In the genomic region with DNA sequence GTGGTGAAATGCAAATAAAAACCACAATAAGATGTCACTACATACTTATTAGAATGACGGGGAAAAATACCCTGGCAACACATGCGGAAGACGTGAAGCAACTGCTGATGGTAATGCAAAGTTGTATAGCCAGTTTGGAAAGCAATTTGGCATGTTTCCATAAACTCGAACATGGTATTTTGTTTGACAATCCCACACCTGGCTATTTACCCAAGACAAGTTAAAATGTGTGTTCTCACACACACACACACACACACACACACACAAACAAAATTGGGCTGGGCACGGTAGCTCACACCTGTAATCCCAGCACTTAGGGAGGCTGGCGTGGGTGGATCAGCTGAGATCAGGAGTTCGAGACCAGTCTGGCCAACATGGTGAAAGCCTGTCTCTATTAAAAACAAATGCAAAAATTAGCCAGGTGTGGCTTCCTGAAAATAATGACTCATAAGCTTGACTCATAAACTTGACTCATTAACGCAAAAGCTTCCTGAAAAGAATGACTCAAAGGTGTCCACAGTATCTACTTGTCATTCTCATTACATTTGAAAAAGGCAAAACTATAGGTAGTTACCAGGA, we compare ENCODE assay signal across 15 cellular contexts.
DNase-seq lines count a peak whose midpoint lies in the region; ATAC-seq, FAIRE-seq and TF ChIP-seq lines count a peak whose summit lies in the region.
"Had no signal": no experiment of that assay in that cellular context is flagged by ENCODE, and none has a peak within 500 bp of the region (broad histone marks: within the 10 kb centered on the region; RNA-seq: fewer than 3 reads in every experiment).

No MANE protein-coding gene starts in this region.

- peak; percentile 26 for DNase-seq in EL
- peak; percentile 27 for DNase-seq in LNCaP clone FGC (ENCODE audit: low read depth)
- peak; percentile 78 for DNase-seq in RWPE2 (ENCODE audit: low spot score)
- DNase-seq in left lobe of liver (ENCODE audit: low spot score) = no peak
- DNase-seq in activated naive CD4-positive, alpha-beta T cell treated with Interleukin-2 at 50 U/mL for 16 hours = no peak
- DNase-seq in small intestine = no peak
- no peak for DNase-seq in posterior vena cava (ENCODE audit: low spot score)
- DNase-seq: effector CD8-positive, alpha-beta T cell; head of caudate nucleus; MG63; NCI-H524; substantia nigra had no signal

- H3K4me1 ChIP-seq in RWPE2 (ENCODE audit: insufficient read depth, poor library complexity, severe bottlenecking) = peaks cover 43% of the 10 kb centered on the region
- no peaks in the 10 kb centered on the region for H3K4me1 ChIP-seq in small intestine (ENCODE audit: control insufficient read depth in 2 of 2, insufficient read depth in 1 of 2, low read depth in 1 of 2, low read length in 1 of 2)
- H3K4me1 ChIP-seq: neural progenitor cell had no signal

- peak overlapping the region; percentile 80 for H3K27ac ChIP-seq in RWPE2 (ENCODE audit: poor library complexity, severe bottlenecking)
- no peak overlapping the region for H3K27ac ChIP-seq in small intestine (ENCODE audit: low read depth in 1 of 2, low read length in 1 of 2)
- H3K27ac ChIP-seq: neural progenitor cell, SK-N-MC had no signal

- intact Hi-C loops in posterior vena cava (cut with DNase I) = no loop called here

- peak; percentile 83 for ATAC-seq in RWPE2 (ENCODE audit: low read depth)
- ATAC-seq in left lobe of liver = no peak

- WGBS in small intestine, 3 donors = 63 to 81% (median 65%) methylated on average over 8 of the region's 8 CpGs

- no peaks in the 10 kb centered on the region for H3K27me3 ChIP-seq in RWPE2 (ENCODE audit: insufficient read depth, poor library complexity, severe bottlenecking)
- no peaks in the 10 kb centered on the region for H3K27me3 ChIP-seq in small intestine (ENCODE audit: control insufficient read depth in 2 of 2, insufficient read depth in 2 of 2, low read length in 2 of 2)
- H3K27me3 ChIP-seq: MG63, neural progenitor cell had no signal

- peak; percentile 96 for FAIRE-seq in islet of Langerhans (lab: Jason Lieb, UNC)
- no peak for FAIRE-seq in small intestine (lab: Jason Lieb, UNC)

- TF ChIP-seq CTCF in LNCaP clone FGC (IDR thresholded peaks at IDR 0.05; ENCODE audit: control insufficient read depth, extremely low read depth, insufficient read depth) (no peak), RWPE2 (IDR thresholded peaks at IDR 0.05; ENCODE audit: poor library complexity, severe bottlenecking) (no peak)

- H3K9me3 ChIP-seq in RWPE2 (ENCODE audit: severe bottlenecking) = no peaks in the 10 kb centered on the region
- no peaks in the 10 kb centered on the region for H3K9me3 ChIP-seq in small intestine (ENCODE audit: control insufficient read depth, low read depth)

- H3K36me3 ChIP-seq in RWPE2 (ENCODE audit: low read depth) (no peaks in the 10 kb centered on the region), small intestine (ENCODE audit: control insufficient read depth in 2 of 2, insufficient read depth in 2 of 2, low read length in 2 of 2) (no peaks in the 10 kb centered on the region)
- H3K36me3 ChIP-seq: MG63, neural progenitor cell had no signal

- H3K4me3 ChIP-seq in LNCaP clone FGC (ENCODE audit: low read depth, low read length) (no peak overlapping the region), RWPE2 (ENCODE audit: severe bottlenecking) (no peak overlapping the region), small intestine (ENCODE audit: low read depth in 1 of 2, low read length in 2 of 2) (no peak overlapping the region)
- H3K4me3 ChIP-seq: MG63, neural progenitor cell, SK-N-MC had no signal

Comparison
In these comparisons a context has a peak if more than half of its experiments do, and no peak if none do; other contexts are left out.
1. DNase-seq: peak in EL (single experiment), LNCaP clone FGC (single experiment) and RWPE2 (single experiment); none in left lobe of liver (single experiment), activated naive CD4-positive, alpha-beta T cell treated with Interleukin-2 at 50 U/mL for 16 hours (single experiment), small intestine (single experiment) and posterior vena cava (single experiment).